24 cellular contexts compared by ENCODE assay signal in genomic region chr3:138202945-138203701, GRCh38. TPM values are rescaled to one million over a fixed set of nuclear protein-coding genes. Genes with fewer than 3 reads are reported as not detected.
DNase-seq lines count a peak whose midpoint lies in the region; ATAC-seq and TF ChIP-seq lines count a peak whose summit lies in the region.
"Had no signal": no experiment of that assay in that cellular context is flagged by ENCODE, and none has a peak within 500 bp of the region (broad histone marks: within the 10 kb centered on the region; RNA-seq: fewer than 3 reads in every experiment).

No MANE protein-coding gene starts in this region.

- peak; percentile 76 for ATAC-seq in activated T-helper 17 cell treated with anti-CD3 and anti-CD28 coated beads, Interleukin-2, amount 50 U/mL, for 72 hours (replicated peaks)
- ATAC-seq in T-cell (replicated peaks in 1 of 4), result no peak
- ATAC-seq: foreskin keratinocyte, left cardiac atrium had no signal

- H3K36me3 ChIP-seq in H7 (replicated peaks; ENCODE audit: control insufficient read depth, insufficient read depth, low read length), result no peaks in the 10 kb centered on the region
- H3K36me3 ChIP-seq: sigmoid colon, vagina had no signal

- POLR2A ChIA-PET in GM10248 (lab: Yijun Ruan, JAX) (no interaction called here), T-cell (lab: Charles Lee) (interaction anchor here (0.7 to 1.1 kb wide), 2 partner anchors 10 to 82 kb away, joined by 3 read pairs; no protein-coding TSS in a partner anchor)

- no peaks in the 10 kb centered on the region for H3K9me3 Mint-ChIP-seq in activated T-helper 17 cell treated with anti-CD3 and anti-CD28 coated beads, Interleukin-2, amount 50 U/mL, for 72 hours
- H3K9me3 Mint-ChIP-seq in T-cell, result no peaks in the 10 kb centered on the region
- H3K9me3 Mint-ChIP-seq: CD4-positive, CD25-positive, alpha-beta regulatory T cell; dendritic cell treated with granulocyte-macrophage colony-stimulating factor and Interleukin-4, amounts not matched to agents 40 ng/mL and 50 ng/mL, for 4 days; stimulated activated naive CD8-positive, alpha-beta T cell treated with anti-CD3 and anti-CD28 coated beads, Interleukin-15, Interleukin-2, amounts not matched to agents 100 ng/mL and 50 ng/mL, for 24 hours had no signal

- no peak for TF ChIP-seq CTCF in GM10248 (IDR thresholded peaks at IDR 0.05; ENCODE audit: control extremely low read depth, extremely low read depth, low read depth, missing control alignments)

- CTCF ChIA-PET in GM10248 (lab: Yijun Ruan, JAX), result interaction anchor here (0.7 to 1.4 kb wide), 5 partner anchors 10 to 27 kb away, joined by 3 to 6 read pairs (median 3); no protein-coding TSS in a partner anchor
- CTCF ChIA-PET in T-cell (lab: Charles Lee), result interaction anchor here in 1 of 2 donors (0.9 kb wide), 1 partner anchor 10 kb away, joined by 3 read pairs; no protein-coding TSS in a partner anchor

- no peak overlapping the region for H3K4me3 Mint-ChIP-seq in activated T-helper 17 cell treated with anti-CD3 and anti-CD28 coated beads, Interleukin-2, amount 50 U/mL, for 72 hours
- no peak overlapping the region for H3K4me3 Mint-ChIP-seq in T-cell
- H3K4me3 Mint-ChIP-seq: activated naive CD4-positive, alpha-beta T cell treated with anti-CD3 and anti-CD28 coated beads, Interleukin-2, amount 10 ng/mL, durations not matched to agents 7 days and 5 days; CD4-positive, CD25-positive, alpha-beta regulatory T cell; dendritic cell treated with granulocyte-macrophage colony-stimulating factor and Interleukin-4, amounts not matched to agents 40 ng/mL and 50 ng/mL, for 4 days; nephron progenitor cell; stimulated activated naive CD8-positive, alpha-beta T cell treated with anti-CD3 and anti-CD28 coated beads, Interleukin-15, Interleukin-2, amounts not matched to agents 100 ng/mL and 50 ng/mL, for 24 hours had no signal

- DNase-seq in DMS 273 (lab: John Stamatoyannopoulos, UW; ENCODE audit: unreplicated experiment) (peak; percentile 47), DMS 273 treated with DMSO at 0.1 percent for 48 hours (lab: John Stamatoyannopoulos, UW) (no peak), H7 (peak; percentile 13), pons (ENCODE audit: low spot score) (peak; percentile 14), DMS53 (lab: John Stamatoyannopoulos, UW) (no peak), GM10248 (ENCODE audit: extremely low spot score) (no peak), T-cell (no peak)
- DNase-seq: activated CD4-positive, alpha-beta T cell treated with anti-CD3 and anti-CD28 coated beads for 4 hours; activated naive CD4-positive, alpha-beta T cell treated with anti-CD3 and anti-CD28 coated beads, Interleukin-2, amount 10 ng/mL, durations not matched to agents 7 days and 5 days; anterior cingulate cortex; CD4-positive, CD25-positive, alpha-beta regulatory T cell; EL; foreskin keratinocyte; left cardiac atrium; NCI-H1417 treated with DMSO at 0.1 percent for 48 hours; NCI-H2081; nephron progenitor cell; sigmoid colon; SK-N-SH had no signal

- peaks cover 28% of the 10 kb centered on the region for H3K36me3 Mint-ChIP-seq in activated T-helper 17 cell treated with anti-CD3 and anti-CD28 coated beads, Interleukin-2, amount 50 U/mL, for 72 hours (ENCODE audit: low read depth)
- H3K36me3 Mint-ChIP-seq in T-cell, result peaks cover 33% of the 10 kb centered on the region

- H3K4me3 ChIP-seq in H7 (ENCODE audit: insufficient read depth, low read depth, low read length), result no peak overlapping the region
- H3K4me3 ChIP-seq: esophagus muscularis mucosa, sigmoid colon, vagina had no signal

- H3K27me3 Mint-ChIP-seq in activated T-helper 17 cell treated with anti-CD3 and anti-CD28 coated beads, Interleukin-2, amount 50 U/mL, for 72 hours, result no peaks in the 10 kb centered on the region
- H3K27me3 Mint-ChIP-seq in T-cell, result no peaks in the 10 kb centered on the region
- H3K27me3 Mint-ChIP-seq: activated naive CD4-positive, alpha-beta T cell treated with anti-CD3 and anti-CD28 coated beads, Interleukin-2, amount 10 ng/mL, durations not matched to agents 7 days and 5 days; CD4-positive, CD25-positive, alpha-beta regulatory T cell; dendritic cell treated with granulocyte-macrophage colony-stimulating factor and Interleukin-4, amounts not matched to agents 40 ng/mL and 50 ng/mL, for 4 days; stimulated activated naive CD8-positive, alpha-beta T cell treated with anti-CD3 and anti-CD28 coated beads, Interleukin-15, Interleukin-2, amounts not matched to agents 100 ng/mL and 50 ng/mL, for 24 hours had no signal

- peak overlapping the region; percentile 69 for H3K27ac Mint-ChIP-seq in activated T-helper 17 cell treated with anti-CD3 and anti-CD28 coated beads, Interleukin-2, amount 50 U/mL, for 72 hours
- H3K27ac Mint-ChIP-seq in T-cell, result peak overlapping the region in 1 of 2 donors; percentile 57
- H3K27ac Mint-ChIP-seq: activated naive CD4-positive, alpha-beta T cell treated with anti-CD3 and anti-CD28 coated beads, Interleukin-2, amount 10 ng/mL, durations not matched to agents 7 days and 5 days; dendritic cell treated with granulocyte-macrophage colony-stimulating factor and Interleukin-4, amounts not matched to agents 40 ng/mL and 50 ng/mL, for 4 days; stimulated activated naive CD8-positive, alpha-beta T cell treated with anti-CD3 and anti-CD28 coated beads, Interleukin-15, Interleukin-2, amounts not matched to agents 100 ng/mL and 50 ng/mL, for 24 hours had no signal

- H3K27me3 ChIP-seq in H7 (ENCODE audit: control insufficient read depth, insufficient read depth, low read length), result no peaks in the 10 kb centered on the region
- H3K27me3 ChIP-seq: esophagus muscularis mucosa, foreskin keratinocyte, sigmoid colon, vagina had no signal

- peaks cover 31% of the 10 kb centered on the region for H3K4me1 Mint-ChIP-seq in activated T-helper 17 cell treated with anti-CD3 and anti-CD28 coated beads, Interleukin-2, amount 50 U/mL, for 72 hours
- peaks cover 68 to 85% (median 78%) of the 10 kb centered on the region in 3 donors for H3K4me1 Mint-ChIP-seq in T-cell

RNA-seq across cellular contexts. Expression of gene ARMC8, which starts 16.0 kb away (rescaled TPM):
- 43.2 and 46.0 TPM in 2 replicates for total RNA-seq in H7 (2014; rRNA removed; shearing (Covaris generic))
- 10 to 100 TPM; 30.0 to 39.7 TPM for total RNA-seq in activated T-helper 17 cell treated with anti-CD3 and anti-CD28 coated beads, Interleukin-2, amount 50 U/mL, for 72 hours
- 10 to 100 TPM; 55.0 to 79.8 (median 58.6) TPM for total RNA-seq in T-cell

RNA-seq across cellular contexts. Expression of gene DBR1, which starts 28.4 kb away (rescaled TPM):
- total RNA-seq in H7 (2014; rRNA removed; shearing (Covaris generic)), result 16.0 and 16.7 TPM in 2 replicates
- total RNA-seq in activated T-helper 17 cell treated with anti-CD3 and anti-CD28 coated beads, Interleukin-2, amount 50 U/mL, for 72 hours, result 10 to 100 TPM; 21.2 to 28.6 TPM
- total RNA-seq in T-cell, result 10 to 100 TPM; 13.1 to 32.2 (median 27.2) TPM

Comparison
In these comparisons a context has a peak if more than half of its experiments do, and no peak if none do; other contexts are left out.
1. DNase-seq: peak in DMS 273 (single experiment), H7 (single experiment) and pons (single experiment); none in DMS 273 treated with DMSO at 0.1 percent for 48 hours (single experiment), DMS53 (single experiment), GM10248 (single experiment) and T-cell (0 of 34).